In genomic region chr12:12376636-12377448, GRCh38 we compare ENCODE assay signal across 8 cellular contexts. TPM values are rescaled to one million over a fixed set of nuclear protein-coding genes. Genes with fewer than 3 reads are reported as not detected.
DNase-seq lines count a peak whose midpoint lies in the region; ATAC-seq and TF ChIP-seq lines count a peak whose summit lies in the region.

No MANE protein-coding gene starts in this region.

- peaks cover 0 to 33% (median 11%) of the 10 kb centered on the region in 3 donors for H3K36me3 Mint-ChIP-seq in naive thymus-derived CD8-positive, alpha-beta T cell

- ATAC-seq in naive thymus-derived CD8-positive, alpha-beta T cell: peak; percentile 53 to 64
- ATAC-seq in HG02571 (IDR thresholded peaks at IDR 0.05; ENCODE audit: unreplicated experiment) (no peak), HG03565 (IDR thresholded peaks at IDR 0.05; ENCODE audit: unreplicated experiment) (no peak)

- DNase-seq in EH (ENCODE audit: low read depth): peak; percentile 78
- DNase-seq in HCEC 1CT: peak; percentile 71
- DNase-seq in NCI-H1930 (lab: John Stamatoyannopoulos, UW): peak; percentile 58 to 84
- peak; percentile 92 for DNase-seq in SW480 (ENCODE audit: low spot score)
- peak; percentile 81 for DNase-seq in erythroblast (lab: John Stamatoyannopoulos, UW)
- peak in 8 of 10 donors; percentile 8 to 80 (median 52) for DNase-seq in naive thymus-derived CD8-positive, alpha-beta T cell

- no peak for TF ChIP-seq POLR2A in erythroblast (IDR thresholded peaks at IDR 0.05; ENCODE audit: low read length)

- no peak overlapping the region for H3K4me3 Mint-ChIP-seq in naive thymus-derived CD8-positive, alpha-beta T cell

- POLR2A ChIA-PET in naive thymus-derived CD8-positive, alpha-beta T cell (lab: Charles Lee): interaction anchor here (0.6 to 2.3 kb wide), 22 partner anchors 20 to 470 kb away, joined by 3 to 9 read pairs (median 4); partner anchors contain the start of genes BORCS5, CDKN1B and DUSP16

- peaks cover 15 to 47% (median 22%) of the 10 kb centered on the region in 4 donors for H3K4me1 Mint-ChIP-seq in naive thymus-derived CD8-positive, alpha-beta T cell

- H3K27ac Mint-ChIP-seq in naive thymus-derived CD8-positive, alpha-beta T cell: peak overlapping the region; percentile 14 to 85 (median 53)

- H3K9me3 Mint-ChIP-seq in naive thymus-derived CD8-positive, alpha-beta T cell: no peaks in the 10 kb centered on the region

- no peaks in the 10 kb centered on the region for H3K27me3 Mint-ChIP-seq in naive thymus-derived CD8-positive, alpha-beta T cell

RNA-seq across cellular contexts. Expression of gene BORCS5, which starts 20.0 kb away (rescaled TPM):
- total RNA-seq in naive thymus-derived CD8-positive, alpha-beta T cell: 10 to 100 TPM; 12.4 to 16.6 TPM
- polyA plus RNA-seq in naive thymus-derived CD8-positive, alpha-beta T cell: 10 to 100 TPM; 14.2 to 18.4 (median 15.7) TPM

RNA-seq across cellular contexts. Expression of gene MANSC1, which starts 26.8 kb away (rescaled TPM):
- total RNA-seq in naive thymus-derived CD8-positive, alpha-beta T cell: under 1 TPM; 0.34 to 0.36 TPM
- under 1 TPM; 0.39 to 0.89 (median 0.84) TPM for polyA plus RNA-seq in naive thymus-derived CD8-positive, alpha-beta T cell

Comparison
In these comparisons a context has a peak if more than half of its experiments do, and no peak if none do; other contexts are left out.
1. ATAC-seq: peak in naive thymus-derived CD8-positive, alpha-beta T cell (2 of 2); none in HG02571 (single experiment) and HG03565 (single experiment).
2. Peak in every context shown above with its lines, with median percentiles within 50 percentile points of each other: DNase-seq.